14 cellular contexts compared by ENCODE assay signal in the genomic region with DNA sequence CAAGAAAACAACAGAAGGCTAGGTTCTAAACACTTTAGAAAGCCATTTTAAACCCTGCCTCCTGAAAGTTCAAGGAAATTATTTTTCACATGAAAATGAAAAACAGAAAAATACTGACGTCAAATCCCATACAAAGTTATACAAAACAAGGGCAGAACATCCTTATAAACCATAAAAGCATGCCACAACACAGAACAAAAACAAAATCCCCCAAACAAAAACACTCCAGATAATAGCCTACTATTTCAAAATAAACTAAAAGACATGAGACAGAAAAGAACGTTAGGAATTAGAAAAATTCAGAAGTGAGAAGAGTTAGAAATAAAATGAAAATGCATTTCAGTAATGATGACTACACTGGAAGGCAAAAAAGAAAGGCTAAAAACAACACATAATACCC.
"Had no signal": no experiment of that assay in that cellular context is flagged by ENCODE, and none has a peak within 500 bp of the region (broad histone marks: within the 10 kb centered on the region; RNA-seq: fewer than 3 reads in every experiment).

No MANE protein-coding gene starts in this region.

- H3K4me3 ChIP-seq: cardiac muscle cell, sigmoid colon had no signal

- DNase-seq: activated CD4-positive, alpha-beta T cell treated with anti-CD3 and anti-CD28 coated beads, Interleukin-2, amount 50 U/mL, for 1 hour; activated CD4-positive, CD25-positive, alpha-beta regulatory T cell treated with anti-CD3 and anti-CD28 coated beads, Interleukin-2, amount 50 U/mL, for 72 hours; activated CD8-positive, alpha-beta memory T cell treated with anti-CD3 and anti-CD28 coated beads, Interleukin-2, amount 50 U/mL, for 4 hours; activated effector memory CD4-positive, alpha-beta T cell treated with anti-CD3 and anti-CD28 coated beads, Interleukin-2, amount 50 U/mL, for 16 hours; activated T-cell treated with anti-CD3 and anti-CD28 coated beads, Interleukin-2, amount 50 U/mL, for 4 hours; amniotic stem cell; effector memory CD4-positive, alpha-beta T cell; left ventricle myocardium superior; mesendoderm; occipital lobe; sigmoid colon; stimulated activated naive B cell treated with anti-CD40 and anti-IgM and Interleukin-4, amounts not matched to agents 10 μg/mL and 1 μg/mL and 100 μg/mL, for 72 hours had no signal

- H3K9me3 ChIP-seq: sigmoid colon had no signal

- H3K36me3 ChIP-seq: cardiac muscle cell, sigmoid colon had no signal

- H3K4me1 ChIP-seq: sigmoid colon had no signal

- H3K27ac ChIP-seq: cardiac muscle cell, epithelial cell of prostate, sigmoid colon had no signal

- H3K27me3 ChIP-seq: cardiac muscle cell, sigmoid colon had no signal
